1 cellular context compared by ENCODE assay signal in the genomic region with DNA sequence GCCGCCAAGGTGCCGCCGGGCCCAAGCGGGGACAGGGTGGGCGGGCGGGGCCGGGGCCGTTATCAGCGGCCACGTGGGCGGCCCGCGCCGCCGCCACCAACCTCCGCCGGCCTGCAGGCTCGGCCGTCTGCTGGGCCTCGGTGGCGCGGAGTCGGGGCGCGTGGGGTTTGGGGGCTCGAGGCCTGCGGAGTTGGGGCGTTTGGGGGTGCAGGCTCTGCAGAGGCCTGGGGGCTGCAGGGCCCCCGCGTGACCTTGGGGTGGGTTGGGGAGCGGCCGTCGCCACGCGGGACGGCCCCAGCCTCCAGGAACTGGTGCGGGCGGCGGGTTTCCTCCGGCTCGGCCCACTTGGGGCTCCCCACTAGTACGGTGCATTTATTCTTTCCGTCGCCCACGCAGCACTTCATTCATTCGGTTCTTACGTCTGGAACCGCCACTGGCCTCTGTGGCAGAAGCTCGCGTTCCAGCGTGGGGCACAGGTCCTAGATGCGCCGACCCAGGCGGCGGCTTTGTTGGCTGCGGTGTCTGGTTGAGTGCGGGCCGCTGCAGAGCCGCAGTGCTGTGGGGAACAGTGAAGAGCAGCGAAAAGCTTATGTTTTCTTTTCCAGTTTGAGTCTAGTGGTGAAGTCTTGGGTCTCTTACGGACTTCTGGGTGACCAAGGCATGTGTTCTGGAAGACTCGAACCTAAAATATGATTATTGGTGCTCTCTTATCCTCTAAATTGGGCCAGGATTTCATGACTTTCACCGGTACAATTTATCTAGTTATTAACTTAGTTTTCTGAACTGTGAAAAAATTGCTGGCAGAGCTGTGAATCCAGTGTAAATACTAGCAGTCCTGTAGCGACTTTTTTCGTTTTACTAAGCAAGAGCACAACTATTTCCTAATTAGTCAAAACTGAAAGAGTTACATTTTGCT.
TF ChIP-seq lines count a peak whose summit lies in the region.

No MANE protein-coding gene starts in this region.

TF ChIP-seq in K562, 482 proteins besides CTCF, POLR2A, EP300 and RAD21 (continued from another document and continues in another):
- TF ChIP-seq ZNF512 (tag; IDR thresholded peaks at IDR 0.05) (no peak), NR2C1 (IDR thresholded peaks at IDR 0.05) (no peak), NR2C1 (tag; IDR thresholded peaks at IDR 0.05) (no peak), ZNF561 (CRISPR knock-in tag; conservative IDR thresholded peaks at IDR 0.05) (no peak; the same call in 1 of the 2 replicates), TCF7L2 (IDR thresholded peaks at IDR 0.05; ENCODE audit: low read depth, low read length) (no peak), ZNF232 (CRISPR knock-in tag; IDR thresholded peaks at IDR 0.05) (no peak), HMG20A (CRISPR knock-in tag; conservative IDR thresholded peaks at IDR 0.05) (no peak), PCBP2 (IDR thresholded peaks at IDR 0.05; ENCODE audit: low read depth, low read length, poor library complexity, severe bottlenecking) (no peak), TAF9B (IDR thresholded peaks at IDR 0.05; ENCODE audit: partially characterized antibody) (no peak), FOXO4 (CRISPR knock-in tag; IDR thresholded peaks at IDR 0.05) (peak; percentile 20; the same call in 1 of the 2 replicates), MBD2 (IDR thresholded peaks at IDR 0.05; ENCODE audit: borderline replicate concordance, low read depth) (no peak), CBX5 (IDR thresholded peaks at IDR 0.05; ENCODE audit: borderline replicate concordance, low read depth) (no peak), HIVEP1 (CRISPR knock-in tag; IDR thresholded peaks at IDR 0.05) (peak; percentile 34; the same call in 1 of the 2 replicates), XRCC3 (IDR thresholded peaks at IDR 0.05) (no peak), EWSR1 (IDR thresholded peaks at IDR 0.05; ENCODE audit: borderline replicate concordance, low read depth, partially characterized antibody) (no peak), JUN (IDR thresholded peaks at IDR 0.05; ENCODE audit: borderline replicate concordance, low read depth, low read length) (no peak; the same call in 1 of the 2 replicates), JUN (CRISPR knock-in tag; IDR thresholded peaks at IDR 0.05; ENCODE audit: borderline replicate concordance) (no peak), ZNF551 (CRISPR knock-in tag; IDR thresholded peaks at IDR 0.05) (no peak), ZNF740 (CRISPR knock-in tag; IDR thresholded peaks at IDR 0.05) (no peak), ZNF740 (tag; IDR thresholded peaks at IDR 0.05) (0 out of 4 replicates have a peak, but pooled peaks of 1 of the 2 experiments have one; percentile 56), NR3C1 (CRISPR knock-in tag; IDR thresholded peaks at IDR 0.05) (no peak), RFX1 (IDR thresholded peaks at IDR 0.05) (no peak), TRIM24 (IDR thresholded peaks at IDR 0.05) (no peak), YY1 (IDR thresholded peaks at IDR 0.05; ENCODE audit: borderline replicate concordance in 1 of 3, control insufficient read depth in 1 of 3, extremely low read depth in 1 of 3, insufficient read depth in 3 of 3, insufficient read length in 1 of 3, insufficient replicate concordance in 2 of 3, low read depth in 1 of 3, low read length in 2 of 3) (peak in 1 of 3 experiments; percentile 42), U2AF2 (optimal IDR thresholded peaks at IDR 0.05; ENCODE audit: low read depth, low read length) (no peak), FOS (IDR thresholded peaks at IDR 0.05; ENCODE audit: extremely low read depth, insufficient read length) (no peak), NRF1 (conservative IDR thresholded peaks at IDR 0.05 in 1 of 2, IDR thresholded peaks at IDR 0.05 in 1 of 2) (peak in 1 of 2 experiments; percentile 44; a peak in 2 of 4 replicates), KLF16 (IDR thresholded peaks at IDR 0.05) (no peak), TRIM28 (IDR thresholded peaks at IDR 0.05) (no peak), TEAD2 (tag; IDR thresholded peaks at IDR 0.05) (no peak; the same call in 1 of the 2 replicates), PHB (CRISPR knock-in tag; IDR thresholded peaks at IDR 0.05) (peak; percentile 92; the same call in 1 of the 2 replicates), ILK (tag; IDR thresholded peaks at IDR 0.05; ENCODE audit: borderline replicate concordance, low read depth) (no peak), DMBX1 (CRISPR knock-in tag; IDR thresholded peaks at IDR 0.05; ENCODE audit: borderline replicate concordance) (0 out of 2 replicates have a peak, but pooled peaks have one; percentile 10), FOSL1 (tag; conservative IDR thresholded peaks at IDR 0.05) (no peak), ZNF75A (CRISPR knock-in tag; IDR thresholded peaks at IDR 0.05) (0 out of 2 replicates have a peak, but pooled peaks have one; percentile 26), HDAC3 (IDR thresholded peaks at IDR 0.05; ENCODE audit: borderline replicate concordance, partially characterized antibody) (no peak), CUX1 (CRISPR knock-in tag; IDR thresholded peaks at IDR 0.05) (no peak), BRF1 (IDR thresholded peaks at IDR 0.05; ENCODE audit: borderline replicate concordance, extremely low read depth, insufficient read length) (no peak), ZNF347 (CRISPR knock-in tag; IDR thresholded peaks at IDR 0.05; ENCODE audit: low read depth) (peak; percentile 5; the same call in 1 of the 2 replicates)
- TF ChIP-seq, protein P1, sequence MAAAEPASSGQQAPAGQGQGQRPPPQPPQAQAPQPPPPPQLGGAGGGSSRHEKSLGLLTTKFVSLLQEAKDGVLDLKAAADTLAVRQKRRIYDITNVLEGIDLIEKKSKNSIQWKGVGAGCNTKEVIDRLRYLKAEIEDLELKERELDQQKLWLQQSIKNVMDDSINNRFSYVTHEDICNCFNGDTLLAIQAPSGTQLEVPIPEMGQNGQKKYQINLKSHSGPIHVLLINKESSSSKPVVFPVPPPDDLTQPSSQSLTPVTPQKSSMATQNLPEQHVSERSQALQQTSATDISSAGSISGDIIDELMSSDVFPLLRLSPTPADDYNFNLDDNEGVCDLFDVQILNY (CRISPR knock-in tag; IDR thresholded peaks at IDR 0.05), result no peak
- TF ChIP-seq, protein P2, sequence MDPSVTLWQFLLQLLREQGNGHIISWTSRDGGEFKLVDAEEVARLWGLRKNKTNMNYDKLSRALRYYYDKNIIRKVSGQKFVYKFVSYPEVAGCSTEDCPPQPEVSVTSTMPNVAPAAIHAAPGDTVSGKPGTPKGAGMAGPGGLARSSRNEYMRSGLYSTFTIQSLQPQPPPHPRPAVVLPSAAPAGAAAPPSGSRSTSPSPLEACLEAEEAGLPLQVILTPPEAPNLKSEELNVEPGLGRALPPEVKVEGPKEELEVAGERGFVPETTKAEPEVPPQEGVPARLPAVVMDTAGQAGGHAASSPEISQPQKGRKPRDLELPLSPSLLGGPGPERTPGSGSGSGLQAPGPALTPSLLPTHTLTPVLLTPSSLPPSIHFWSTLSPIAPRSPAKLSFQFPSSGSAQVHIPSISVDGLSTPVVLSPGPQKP (CRISPR knock-in tag; IDR thresholded peaks at IDR 0.05), result no peak
- TF ChIP-seq, protein P3, sequence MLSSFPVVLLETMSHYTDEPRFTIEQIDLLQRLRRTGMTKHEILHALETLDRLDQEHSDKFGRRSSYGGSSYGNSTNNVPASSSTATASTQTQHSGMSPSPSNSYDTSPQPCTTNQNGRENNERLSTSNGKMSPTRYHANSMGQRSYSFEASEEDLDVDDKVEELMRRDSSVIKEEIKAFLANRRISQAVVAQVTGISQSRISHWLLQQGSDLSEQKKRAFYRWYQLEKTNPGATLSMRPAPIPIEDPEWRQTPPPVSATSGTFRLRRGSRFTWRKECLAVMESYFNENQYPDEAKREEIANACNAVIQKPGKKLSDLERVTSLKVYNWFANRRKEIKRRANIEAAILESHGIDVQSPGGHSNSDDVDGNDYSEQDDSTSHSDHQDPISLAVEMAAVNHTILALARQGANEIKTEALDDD (IDR thresholded peaks at IDR 0.05), result no peak
- TF ChIP-seq, protein P4, sequence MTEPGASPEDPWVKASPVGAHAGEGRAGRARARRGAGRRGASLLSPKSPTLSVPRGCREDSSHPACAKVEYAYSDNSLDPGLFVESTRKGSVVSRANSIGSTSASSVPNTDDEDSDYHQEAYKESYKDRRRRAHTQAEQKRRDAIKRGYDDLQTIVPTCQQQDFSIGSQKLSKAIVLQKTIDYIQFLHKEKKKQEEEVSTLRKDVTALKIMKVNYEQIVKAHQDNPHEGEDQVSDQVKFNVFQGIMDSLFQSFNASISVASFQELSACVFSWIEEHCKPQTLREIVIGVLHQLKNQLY (CRISPR knock-in tag; conservative IDR thresholded peaks at IDR 0.05), result no peak
- TF ChIP-seq, protein P5, sequence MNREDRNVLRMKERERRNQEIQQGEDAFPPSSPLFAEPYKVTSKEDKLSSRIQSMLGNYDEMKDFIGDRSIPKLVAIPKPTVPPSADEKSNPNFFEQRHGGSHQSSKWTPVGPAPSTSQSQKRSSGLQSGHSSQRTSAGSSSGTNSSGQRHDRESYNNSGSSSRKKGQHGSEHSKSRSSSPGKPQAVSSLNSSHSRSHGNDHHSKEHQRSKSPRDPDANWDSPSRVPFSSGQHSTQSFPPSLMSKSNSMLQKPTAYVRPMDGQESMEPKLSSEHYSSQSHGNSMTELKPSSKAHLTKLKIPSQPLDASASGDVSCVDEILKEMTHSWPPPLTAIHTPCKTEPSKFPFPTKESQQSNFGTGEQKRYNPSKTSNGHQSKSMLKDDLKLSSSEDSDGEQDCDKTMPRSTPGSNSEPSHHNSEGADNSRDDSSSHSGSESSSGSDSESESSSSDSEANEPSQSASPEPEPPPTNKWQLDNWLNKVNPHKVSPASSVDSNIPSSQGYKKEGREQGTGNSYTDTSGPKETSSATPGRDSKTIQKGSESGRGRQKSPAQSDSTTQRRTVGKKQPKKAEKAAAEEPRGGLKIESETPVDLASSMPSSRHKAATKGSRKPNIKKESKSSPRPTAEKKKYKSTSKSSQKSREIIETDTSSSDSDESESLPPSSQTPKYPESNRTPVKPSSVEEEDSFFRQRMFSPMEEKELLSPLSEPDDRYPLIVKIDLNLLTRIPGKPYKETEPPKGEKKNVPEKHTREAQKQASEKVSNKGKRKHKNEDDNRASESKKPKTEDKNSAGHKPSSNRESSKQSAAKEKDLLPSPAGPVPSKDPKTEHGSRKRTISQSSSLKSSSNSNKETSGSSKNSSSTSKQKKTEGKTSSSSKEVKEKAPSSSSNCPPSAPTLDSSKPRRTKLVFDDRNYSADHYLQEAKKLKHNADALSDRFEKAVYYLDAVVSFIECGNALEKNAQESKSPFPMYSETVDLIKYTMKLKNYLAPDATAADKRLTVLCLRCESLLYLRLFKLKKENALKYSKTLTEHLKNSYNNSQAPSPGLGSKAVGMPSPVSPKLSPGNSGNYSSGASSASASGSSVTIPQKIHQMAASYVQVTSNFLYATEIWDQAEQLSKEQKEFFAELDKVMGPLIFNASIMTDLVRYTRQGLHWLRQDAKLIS (CRISPR knock-in tag; IDR thresholded peaks at IDR 0.05), result no peak
